ENCODE assay signal across 9 cellular contexts in genomic region chr5:1326903-1327756, GRCh38. TPM values are rescaled to one million over a fixed set of nuclear protein-coding genes. Genes with fewer than 3 reads are reported as not detected.
DNase-seq lines count a peak whose midpoint lies in the region; TF ChIP-seq lines count a peak whose summit lies in the region.
"Not testable (repeated sequence)": the region's sequence is repeated elsewhere in the genome, so short reads cannot be mapped to it uniquely, and the experiment has no call there.
"Had no signal": no experiment of that assay in that cellular context is flagged by ENCODE, and none has a peak within 500 bp of the region (broad histone marks: within the 10 kb centered on the region; RNA-seq: fewer than 3 reads in every experiment).

No MANE protein-coding gene starts in this region.

- peak; percentile 67; the same call in 1 of the 2 replicates for TF ChIP-seq EP300 in Ishikawa (IDR thresholded peaks at IDR 0.05; ENCODE audit: borderline replicate concordance)

- TF ChIP-seq RAD21 in Ishikawa (IDR thresholded peaks at IDR 0.05; ENCODE audit: low read depth): not testable (repeated sequence)

- peaks cover 10% of the 10 kb centered on the region for H3K4me1 Mint-ChIP-seq in T-helper 2 cell treated with Interferon-gamma antibody and Interleukin-4, amounts not matched to agents 5 μg/mL and 100 μg/mL, for 36 hours (ENCODE audit: low read depth)
- peaks cover 28% of the 10 kb centered on the region for H3K4me1 Mint-ChIP-seq in nephron progenitor cell
- not testable (repeated sequence) for H3K4me1 Mint-ChIP-seq in type B pancreatic cell (ENCODE audit: unreplicated experiment)

- H3K9me3 Mint-ChIP-seq in T-helper 2 cell treated with Interferon-gamma antibody and Interleukin-4, amounts not matched to agents 5 μg/mL and 100 μg/mL, for 36 hours; type B pancreatic cell: not testable (repeated sequence)
- H3K9me3 Mint-ChIP-seq in nephron progenitor cell: peaks cover 25% of the 10 kb centered on the region

- DNase-seq in G401 (ENCODE audit: low spot score): peak; percentile 39
- not testable (repeated sequence) for DNase-seq in T-helper 2 cell treated with Interferon-gamma antibody and Interleukin-4, amounts not matched to agents 5 μg/mL and 100 μg/mL, for 36 hours (ENCODE audit: low spot score); nephron progenitor cell; type B pancreatic cell (ENCODE audit: extremely low spot score, unreplicated experiment)
- DNase-seq in astrocyte of the spinal cord (ENCODE audit: low read depth, low spot score): peak; percentile 6
- peak; percentile 54 for DNase-seq in epithelial cell of esophagus (ENCODE audit: low read depth)
- DNase-seq in iris pigment epithelial cell (ENCODE audit: low read depth): peak; percentile 34

- not testable (repeated sequence) for H3K4me3 Mint-ChIP-seq in T-helper 2 cell treated with Interferon-gamma antibody and Interleukin-4, amounts not matched to agents 5 μg/mL and 100 μg/mL, for 36 hours; nephron progenitor cell
- H3K4me3 Mint-ChIP-seq in type B pancreatic cell: peak overlapping the region; percentile 66

- H3K27me3 Mint-ChIP-seq in T-helper 2 cell treated with Interferon-gamma antibody and Interleukin-4, amounts not matched to agents 5 μg/mL and 100 μg/mL, for 36 hours (ENCODE audit: low read depth); type B pancreatic cell: not testable (repeated sequence)
- peaks cover 12% of the 10 kb centered on the region for H3K27me3 Mint-ChIP-seq in nephron progenitor cell (ENCODE audit: low read depth, poor library complexity)

- in situ Hi-C loops in G401 (cut with HindIII; ENCODE audit: low sequenced_read_pairs); astrocyte of the spinal cord (cut with HindIII; ENCODE audit: low sequenced_read_pairs): not testable (repeated sequence)

- peaks cover 45% of the 10 kb centered on the region for H3K36me3 Mint-ChIP-seq in T-helper 2 cell treated with Interferon-gamma antibody and Interleukin-4, amounts not matched to agents 5 μg/mL and 100 μg/mL, for 36 hours (ENCODE audit: low read depth)
- H3K36me3 Mint-ChIP-seq in nephron progenitor cell (ENCODE audit: low read depth): peaks cover 54% of the 10 kb centered on the region
- H3K36me3 Mint-ChIP-seq in type B pancreatic cell: peaks cover 25% of the 10 kb centered on the region

- not testable (repeated sequence) for H3K4me3 ChIP-seq in astrocyte of the spinal cord (ENCODE audit: low read depth, low read length); epithelial cell of esophagus (ENCODE audit: low read length)

- not testable (repeated sequence) for TF ChIP-seq CTCF in astrocyte of the spinal cord (IDR thresholded peaks at IDR 0.05; ENCODE audit: low read depth, low read length); epithelial cell of esophagus (IDR thresholded peaks at IDR 0.05; ENCODE audit: insufficient read depth, low read depth, low read length, missing control alignments); nephron progenitor cell (IDR thresholded peaks at IDR 0.05); type B pancreatic cell (conservative IDR thresholded peaks at IDR 0.05)

- H3K27ac Mint-ChIP-seq in T-helper 2 cell treated with Interferon-gamma antibody and Interleukin-4, amounts not matched to agents 5 μg/mL and 100 μg/mL, for 36 hours: peak overlapping the region; percentile 8
- peak overlapping the region; percentile 99 for H3K27ac Mint-ChIP-seq in nephron progenitor cell
- peak overlapping the region; percentile 96 for H3K27ac Mint-ChIP-seq in type B pancreatic cell

TF ChIP-seq in Ishikawa, 13 proteins besides CTCF, POLR2A, EP300 and RAD21:
- TF ChIP-seq TCF12 (IDR thresholded peaks at IDR 0.05; ENCODE audit: low read depth) (0 out of 2 replicates have a peak, but pooled peaks have one; percentile 55), MAX (IDR thresholded peaks at IDR 0.05) (0 out of 2 replicates have a peak, but pooled peaks have one; percentile 23), TAF1 (IDR thresholded peaks at IDR 0.05; ENCODE audit: low read depth) (0 out of 2 replicates have a peak, but pooled peaks have one; percentile 9), TEAD4 (IDR thresholded peaks at IDR 0.05) (peak; percentile 70)
TF ChIP-seq in Ishikawa: peak in this region for 4; not testable (repeated sequence) for 9.

RNA-seq across cellular contexts. Expression of gene CLPTM1L, which starts 17.8 kb away (rescaled TPM):
- 177 and 229 TPM in 2 replicates for total RNA-seq in G401 (2014; rRNA removed; shearing (Covaris generic))
- total RNA-seq in type B pancreatic cell (ENCODE audit: low replicate concordance): 84.8 and 90.1 TPM in 2 replicates

RNA-seq across cellular contexts. Expression of gene TERT, which starts 32.3 kb away (rescaled TPM):
- 0.85 and 1.5 TPM in 2 replicates for total RNA-seq in G401 (2014; rRNA removed; shearing (Covaris generic))
- total RNA-seq in type B pancreatic cell (ENCODE audit: low replicate concordance): 1.7 and 2.4 TPM in 2 replicates
- total RNA-seq: thyroid gland had no signal

Comparison
In these comparisons a context has a peak if more than half of its experiments do, and no peak if none do; other contexts are left out.
1. H3K27ac Mint-ChIP-seq: peak in every context shown above with its lines; median percentile 99 in nephron progenitor cell; 96 in type B pancreatic cell; 8 in T-helper 2 cell treated with Interferon-gamma antibody and Interleukin-4, amounts not matched to agents 5 μg/mL and 100 μg/mL, for 36 hours.